9 cellular contexts compared by ENCODE assay signal in the genomic region with DNA sequence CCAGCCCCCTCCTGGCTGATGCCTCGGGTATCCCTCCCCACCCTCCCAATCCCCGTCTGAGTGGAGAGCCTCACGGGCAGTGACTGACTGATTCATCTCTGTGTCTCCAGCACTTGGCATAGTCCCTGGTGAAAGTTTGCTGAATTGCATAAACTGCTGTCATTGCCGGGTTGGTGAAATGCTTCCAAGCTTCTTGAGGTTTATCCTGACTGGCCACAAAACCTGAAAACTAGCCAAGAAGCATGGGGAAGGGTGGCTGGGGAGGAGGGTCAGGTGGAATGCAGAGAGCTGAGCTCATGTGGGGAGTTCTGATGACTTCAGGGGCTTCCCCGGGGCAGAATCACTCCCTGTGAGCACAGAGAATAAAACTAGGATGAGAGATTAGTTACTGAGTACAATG. TPM values are rescaled to one million over a fixed set of nuclear protein-coding genes. Genes with fewer than 3 reads are reported as not detected.
A peak's percentile ranks its signal among the peaks of the same experiment; 100 is the strongest.
DNase-seq lines count a peak whose midpoint lies in the region; ATAC-seq and TF ChIP-seq lines count a peak whose summit lies in the region.
"Had no signal": no experiment of that assay in that cellular context is flagged by ENCODE, and none has a peak within 500 bp of the region (broad histone marks: within the 10 kb centered on the region; RNA-seq: fewer than 3 reads in every experiment).

No MANE protein-coding gene starts in this region.

- H3K4me2 ChIP-seq in Loucy (ENCODE audit: low read depth, low read length, poor library complexity, severe bottlenecking) = no peak overlapping the region

- intact Hi-C loops in right lobe of liver (cut with DNase I) (loop anchor here in 1 of 2 donors (10.0 kb wide), 1 partner anchor 128 kb away; no protein-coding TSS in a partner anchor), upper lobe of right lung (cut with DNase I) (no loop called here)

- ATAC-seq in right lobe of liver = peak; percentile 64 to 78 (median 72)
- peak; percentile 4 for ATAC-seq in upper lobe of right lung
- ATAC-seq in HG03457 (IDR thresholded peaks at IDR 0.05; ENCODE audit: unreplicated experiment) = no peak
- no peak for ATAC-seq in stimulated activated naive B cell treated with anti-CD40 and anti-IgM and Interleukin-4, amounts not matched to agents 10 μg/mL and 1 μg/mL and 100 μg/mL, for 72 hours (replicated peaks)
- ATAC-seq: GM12878 had no signal

- TF ChIP-seq POLR2A in right lobe of liver (IDR thresholded peaks at IDR 0.05) = no peak

- H4K20me1 ChIP-seq in Loucy (ENCODE audit: insufficient read depth, low read length, poor library complexity, severe bottlenecking) = no peaks in the 10 kb centered on the region

- H3K9me2 ChIP-seq in Loucy (replicated peaks; ENCODE audit: low read depth, low read length) = no peaks in the 10 kb centered on the region

- H3K27ac Mint-ChIP-seq in stimulated activated naive B cell treated with anti-CD40 and anti-IgM and Interleukin-4, amounts not matched to agents 10 μg/mL and 1 μg/mL and 100 μg/mL, for 72 hours = no peak overlapping the region

- H3K36me3 Mint-ChIP-seq in stimulated activated naive B cell treated with anti-CD40 and anti-IgM and Interleukin-4, amounts not matched to agents 10 μg/mL and 1 μg/mL and 100 μg/mL, for 72 hours = no peaks in the 10 kb centered on the region

- H3K4me1 ChIP-seq in Loucy (ENCODE audit: insufficient read depth, low read length, poor library complexity, severe bottlenecking) (peaks cover 36% of the 10 kb centered on the region), right lobe of liver (peaks cover 0 to 13% (median 3%) of the 10 kb centered on the region in 4 donors), upper lobe of right lung (peaks cover 25% of the 10 kb centered on the region)

- peak overlapping the region; percentile 42 for H3K9ac ChIP-seq in Loucy (ENCODE audit: low read depth, low read length, poor library complexity, severe bottlenecking)

- no peaks in the 10 kb centered on the region for H3F3A ChIP-seq in Loucy (ENCODE audit: low read depth)

- peaks cover 23 to 38% of the 10 kb centered on the region in 2 donors for H3K27me3 Mint-ChIP-seq in stimulated activated naive B cell treated with anti-CD40 and anti-IgM and Interleukin-4, amounts not matched to agents 10 μg/mL and 1 μg/mL and 100 μg/mL, for 72 hours

- 17% methylated on average over 5 of the region's 5 CpGs for WGBS in right lobe of liver (ENCODE audit: insufficient coverage, low coverage, low lambda C conversion rate, missing lambda C conversion rate)

- no peaks in the 10 kb centered on the region for H3K9me3 ChIP-seq in Loucy (ENCODE audit: insufficient read depth, low read depth, low read length)
- no peaks in the 10 kb centered on the region for H3K9me3 ChIP-seq in right lobe of liver
- H3K9me3 ChIP-seq in upper lobe of right lung = no peaks in the 10 kb centered on the region

- H3K4me3 ChIP-seq in Loucy (ENCODE audit: low read length, poor library complexity, severe bottlenecking) (no peak overlapping the region), choroid plexus epithelial cell (ENCODE audit: low read depth, low read length) (no peak overlapping the region), right lobe of liver (no peak overlapping the region), upper lobe of right lung (no peak overlapping the region)
- H3K4me3 ChIP-seq: GM12878 had no signal

- H3K27me3 ChIP-seq in Loucy (ENCODE audit: insufficient read depth, low read length, poor library complexity, severe bottlenecking) (no peaks in the 10 kb centered on the region), right lobe of liver (no peaks in the 10 kb centered on the region), upper lobe of right lung (no peaks in the 10 kb centered on the region)

- H3K4me1 Mint-ChIP-seq in stimulated activated naive B cell treated with anti-CD40 and anti-IgM and Interleukin-4, amounts not matched to agents 10 μg/mL and 1 μg/mL and 100 μg/mL, for 72 hours = peaks cover 10 to 16% of the 10 kb centered on the region in 2 donors

- H3K36me3 ChIP-seq in Loucy (ENCODE audit: insufficient read depth, low read length) (no peaks in the 10 kb centered on the region), right lobe of liver (no peaks in the 10 kb centered on the region), upper lobe of right lung (no peaks in the 10 kb centered on the region)

- TF ChIP-seq CTCF in Loucy (conservative IDR thresholded peaks at IDR 0.05; ENCODE audit: low read length) = no peak
- no peak for TF ChIP-seq CTCF in choroid plexus epithelial cell (conservative IDR thresholded peaks at IDR 0.05; ENCODE audit: low read depth, low read length)
- no peak for TF ChIP-seq CTCF in right lobe of liver (IDR thresholded peaks at IDR 0.05)
- no peak for TF ChIP-seq CTCF in upper lobe of right lung (IDR thresholded peaks at IDR 0.05)

- H3K27ac ChIP-seq in right lobe of liver (peak overlapping the region in 1 of 3 donors; percentile 60), upper lobe of right lung (no peak overlapping the region)

- no peaks in the 10 kb centered on the region for H3K9me3 Mint-ChIP-seq in stimulated activated naive B cell treated with anti-CD40 and anti-IgM and Interleukin-4, amounts not matched to agents 10 μg/mL and 1 μg/mL and 100 μg/mL, for 72 hours

- H3K79me2 ChIP-seq in Loucy (ENCODE audit: insufficient read depth, low read length) = no peaks in the 10 kb centered on the region

- H3K4me3 Mint-ChIP-seq in stimulated activated naive B cell treated with anti-CD40 and anti-IgM and Interleukin-4, amounts not matched to agents 10 μg/mL and 1 μg/mL and 100 μg/mL, for 72 hours = no peak overlapping the region

- DNase-seq in choroid plexus epithelial cell (ENCODE audit: low read depth) (peak; percentile 94), right lobe of liver (peak in 1 of 3 donors; percentile 72), upper lobe of right lung (no peak), 8988T (no peak)
- no peak for DNase-seq in stimulated activated naive B cell treated with anti-CD40 and anti-IgM and Interleukin-4, amounts not matched to agents 10 μg/mL and 1 μg/mL and 100 μg/mL, for 72 hours
- DNase-seq: NCI-H1092 treated with DMSO at 0.1 percent for 48 hours had no signal

- no peak overlapping the region for H2AFZ ChIP-seq in Loucy (ENCODE audit: low read length)

RNA-seq across cellular contexts. Expression of a gene that starts 56.9 kb away (rescaled TPM):
- total RNA-seq in right lobe of liver (1 to 10 TPM in 5 of 6 experiments, under 1 TPM in 1; 0.43 to 3.5 (median 1.5) TPM), upper lobe of right lung (9.5 TPM)

Comparison
In these comparisons a context has a peak if more than half of its experiments do, and no peak if none do; other contexts are left out.
1. ATAC-seq: peak in right lobe of liver (4 of 4) and upper lobe of right lung (single experiment); none in HG03457 (single experiment) and stimulated activated naive B cell treated with anti-CD40 and anti-IgM and Interleukin-4, amounts not matched to agents 10 μg/mL and 1 μg/mL and 100 μg/mL, for 72 hours (0 of 2).